In genomic region chr3:52250122-52250521, GRCh38 we compare ENCODE assay signal across 20 cellular contexts. TPM values are rescaled to one million over a fixed set of nuclear protein-coding genes. Genes with fewer than 3 reads are reported as not detected.
DNase-seq lines count a peak whose midpoint lies in the region; ATAC-seq lines count a peak whose summit lies in the region.
"Had no signal": no experiment of that assay in that cellular context is flagged by ENCODE, and none has a peak within 500 bp of the region (broad histone marks: within the 10 kb centered on the region; RNA-seq: fewer than 3 reads in every experiment).

No MANE protein-coding gene starts in this region.

- H3K4me1 ChIP-seq in effector memory CD4-positive, alpha-beta T cell (ENCODE audit: control insufficient read depth, insufficient read depth, low read length, poor library complexity, severe bottlenecking) = peaks cover 80% of the 10 kb centered on the region

- peaks cover 46% of the 10 kb centered on the region for H3K36me3 Mint-ChIP-seq in activated T-cell treated with anti-CD3 and anti-CD28 coated beads, Interleukin-2, amount 50 U/mL, for 4 hours (ENCODE audit: insufficient read depth)
- H3K36me3 Mint-ChIP-seq in activated CD4-positive, alpha-beta memory T cell treated with anti-CD3 and anti-CD28 coated beads for 36 hours = peaks cover 65% of the 10 kb centered on the region
- peaks cover 93% of the 10 kb centered on the region for H3K36me3 Mint-ChIP-seq in stimulated activated effector memory CD8-positive, alpha-beta T cell treated with anti-CD3 and anti-CD28 coated beads, Interleukin-12 subunit alpha, Interleukin-12 subunit beta, amount 100 ng/mL, for 72 hours

- no peaks in the 10 kb centered on the region for H3K27me3 Mint-ChIP-seq in activated T-cell treated with anti-CD3 and anti-CD28 coated beads, Interleukin-2, amount 50 U/mL, for 4 hours (ENCODE audit: low read depth)
- no peaks in the 10 kb centered on the region for H3K27me3 Mint-ChIP-seq in activated CD4-positive, alpha-beta memory T cell treated with anti-CD3 and anti-CD28 coated beads for 36 hours

- peak overlapping the region; percentile 54 for H3K27ac ChIP-seq in effector memory CD4-positive, alpha-beta T cell (ENCODE audit: insufficient read depth, low read length, poor library complexity, severe bottlenecking)
- H3K27ac ChIP-seq: HL-60, KMS-11, PC-9 had no signal

- H3K27ac Mint-ChIP-seq in activated CD4-positive, alpha-beta memory T cell treated with anti-CD3 and anti-CD28 coated beads for 36 hours = peak overlapping the region; percentile 94
- peak overlapping the region; percentile 96 for H3K27ac Mint-ChIP-seq in stimulated activated effector memory CD8-positive, alpha-beta T cell treated with anti-CD3 and anti-CD28 coated beads, Interleukin-12 subunit alpha, Interleukin-12 subunit beta, amount 100 ng/mL, for 72 hours

- POLR2A ChIA-PET in activated CD4-positive, alpha-beta memory T cell treated with anti-CD3 and anti-CD28 coated beads for 36 hours (lab: Charles Lee) = interaction anchor here (0.7 to 5.1 kb wide), 4 partner anchors 9 to 26 kb away, joined by 3 to 87 read pairs (median 6); partner anchors contain the start of genes PPM1M and TWF2

- no peak overlapping the region for H3K4me3 ChIP-seq in effector memory CD4-positive, alpha-beta T cell (ENCODE audit: insufficient read depth, low read depth, low read length, poor library complexity, severe bottlenecking)
- H3K4me3 ChIP-seq: PC-9 had no signal

- intact Hi-C loops in activated CD4-positive, alpha-beta memory T cell treated with anti-CD3 and anti-CD28 coated beads for 36 hours (cut with micrococcal nuclease) = no loop called here

- H3K9me3 Mint-ChIP-seq in activated T-cell treated with anti-CD3 and anti-CD28 coated beads, Interleukin-2, amount 50 U/mL, for 4 hours = no peaks in the 10 kb centered on the region
- H3K9me3 Mint-ChIP-seq in activated CD4-positive, alpha-beta memory T cell treated with anti-CD3 and anti-CD28 coated beads for 36 hours = no peaks in the 10 kb centered on the region
- H3K9me3 Mint-ChIP-seq in stimulated activated effector memory CD8-positive, alpha-beta T cell treated with anti-CD3 and anti-CD28 coated beads, Interleukin-12 subunit alpha, Interleukin-12 subunit beta, amount 100 ng/mL, for 72 hours = no peaks in the 10 kb centered on the region

- no peaks in the 10 kb centered on the region for H3K9me3 ChIP-seq in effector memory CD4-positive, alpha-beta T cell (ENCODE audit: control insufficient read depth, low read length)

- peaks cover 75% of the 10 kb centered on the region for H3K4me1 Mint-ChIP-seq in activated T-cell treated with anti-CD3 and anti-CD28 coated beads, Interleukin-2, amount 50 U/mL, for 4 hours (ENCODE audit: low read depth)
- H3K4me1 Mint-ChIP-seq in activated CD4-positive, alpha-beta memory T cell treated with anti-CD3 and anti-CD28 coated beads for 36 hours (ENCODE audit: low read depth) = peaks cover 75% of the 10 kb centered on the region
- H3K4me1 Mint-ChIP-seq in stimulated activated effector memory CD8-positive, alpha-beta T cell treated with anti-CD3 and anti-CD28 coated beads, Interleukin-12 subunit alpha, Interleukin-12 subunit beta, amount 100 ng/mL, for 72 hours = peaks cover 82% of the 10 kb centered on the region

- H3K36me3 ChIP-seq in effector memory CD4-positive, alpha-beta T cell (ENCODE audit: control insufficient read depth, insufficient read depth, low read length) = peaks cover 25% of the 10 kb centered on the region

- no peak for ATAC-seq in activated T-cell treated with anti-CD3 and anti-CD28 coated beads, Interleukin-2, amount 50 U/mL, for 4 hours
- ATAC-seq in stimulated activated effector memory CD8-positive, alpha-beta T cell treated with anti-CD3 and anti-CD28 coated beads, Interleukin-12 subunit alpha, Interleukin-12 subunit beta, amount 100 ng/mL, for 72 hours = no peak
- ATAC-seq in GM19463 (IDR thresholded peaks at IDR 0.05; ENCODE audit: unreplicated experiment) = no peak
- ATAC-seq in GM19455 (IDR thresholded peaks at IDR 0.05; ENCODE audit: unreplicated experiment) = no peak
- ATAC-seq: left ventricle myocardium superior had no signal

- no peak overlapping the region for H3K4me3 Mint-ChIP-seq in activated T-cell treated with anti-CD3 and anti-CD28 coated beads, Interleukin-2, amount 50 U/mL, for 4 hours
- no peak overlapping the region for H3K4me3 Mint-ChIP-seq in activated CD4-positive, alpha-beta memory T cell treated with anti-CD3 and anti-CD28 coated beads for 36 hours
- peak overlapping the region; percentile 9 for H3K4me3 Mint-ChIP-seq in stimulated activated effector memory CD8-positive, alpha-beta T cell treated with anti-CD3 and anti-CD28 coated beads, Interleukin-12 subunit alpha, Interleukin-12 subunit beta, amount 100 ng/mL, for 72 hours

- peak; percentile 20 for DNase-seq in activated T-cell treated with anti-CD3 and anti-CD28 coated beads, Interleukin-2, amount 50 U/mL, for 1 hour
- DNase-seq in activated T-cell treated with anti-CD3 and anti-CD28 coated beads, Interleukin-2, amount 50 U/mL, for 4 hours = no peak
- no peak for DNase-seq in activated CD4-positive, alpha-beta memory T cell treated with anti-CD3 and anti-CD28 coated beads for 36 hours
- DNase-seq in effector memory CD4-positive, alpha-beta T cell = no peak
- no peak for DNase-seq in stimulated activated effector memory CD8-positive, alpha-beta T cell treated with anti-CD3 and anti-CD28 coated beads, Interleukin-12 subunit alpha, Interleukin-12 subunit beta, amount 100 ng/mL, for 72 hours (ENCODE audit: low spot score in 2 of 2)
- no peak for DNase-seq in NAMALWA (ENCODE audit: low spot score)
- DNase-seq: ACHN; COR-L47; left ventricle myocardium superior; NCI-H1092 treated with DMSO at 0.1 percent for 48 hours; NCI-H2107; NCI-H748 treated with DMSO at 0.1 percent for 48 hours; PC-9; stimulated activated CD4-positive, alpha-beta T cell treated with anti-CD3 and anti-CD28 coated beads, Interleukin-15, amount 100 ng/mL, for 24 hours had no signal

- no peaks in the 10 kb centered on the region for H3K27me3 ChIP-seq in effector memory CD4-positive, alpha-beta T cell (replicated peaks; ENCODE audit: control insufficient read depth, insufficient read depth, low read length, poor library complexity, severe bottlenecking)

- CTCF ChIA-PET in activated CD4-positive, alpha-beta memory T cell treated with anti-CD3 and anti-CD28 coated beads for 36 hours (lab: Charles Lee) = interaction anchor here (1.1 to 4.9 kb wide), 4 partner anchors 18 to 89 kb away, joined by 4 to 23 read pairs (median 5); no protein-coding TSS in a partner anchor

RNA-seq across cellular contexts. Expression of gene PPM1M, which starts 4.6 kb away (rescaled TPM):
- total RNA-seq in activated T-cell treated with anti-CD3 and anti-CD28 coated beads, Interleukin-2, amount 50 U/mL, for 4 hours = 10 to 100 TPM; 26.6 to 40.0 (median 39.7) TPM
- 100 to 1,000 TPM; 111 TPM for total RNA-seq in activated CD4-positive, alpha-beta memory T cell treated with anti-CD3 and anti-CD28 coated beads for 36 hours

RNA-seq across cellular contexts. Expression of gene TWF2, which starts 11.2 kb away (rescaled TPM):
- total RNA-seq in activated T-cell treated with anti-CD3 and anti-CD28 coated beads, Interleukin-2, amount 50 U/mL, for 4 hours = 10 to 100 TPM; 69.7 to 76.5 (median 72.8) TPM
- 100 to 1,000 TPM; 114 to 118 TPM for total RNA-seq in activated CD4-positive, alpha-beta memory T cell treated with anti-CD3 and anti-CD28 coated beads for 36 hours

RNA-seq across cellular contexts. Expression of gene TLR9, which starts 24.7 kb away (rescaled TPM):
- under 1 TPM in 1 of 3 donors, not detected in 2; 0.18 TPM for total RNA-seq in activated T-cell treated with anti-CD3 and anti-CD28 coated beads, Interleukin-2, amount 50 U/mL, for 4 hours
- under 1 TPM; 0.59 to 0.90 TPM for total RNA-seq in activated CD4-positive, alpha-beta memory T cell treated with anti-CD3 and anti-CD28 coated beads for 36 hours
- total RNA-seq: frontal cortex, renal cortical epithelial cell had no signal

RNA-seq across cellular contexts. Expression of gene WDR82, which starts 28.3 kb away (rescaled TPM):
- total RNA-seq in activated T-cell treated with anti-CD3 and anti-CD28 coated beads, Interleukin-2, amount 50 U/mL, for 4 hours = 100 to 1,000 TPM; 107 to 119 (median 115) TPM
- total RNA-seq in activated CD4-positive, alpha-beta memory T cell treated with anti-CD3 and anti-CD28 coated beads for 36 hours = 100 to 1,000 TPM; 110 to 111 TPM

RNA-seq across cellular contexts. Expression of gene GLYCTK, which starts 37.5 kb away (rescaled TPM):
- total RNA-seq in activated T-cell treated with anti-CD3 and anti-CD28 coated beads, Interleukin-2, amount 50 U/mL, for 4 hours = 10 to 100 TPM; 13.0 to 15.5 (median 13.3) TPM
- 10 to 100 TPM; 21.9 to 23.1 TPM for total RNA-seq in activated CD4-positive, alpha-beta memory T cell treated with anti-CD3 and anti-CD28 coated beads for 36 hours
